In genomic region chr3:191383104-191383503, GRCh38 we compare ENCODE assay signal across 18 cellular contexts. TPM values are rescaled to one million over a fixed set of nuclear protein-coding genes. Genes with fewer than 3 reads are reported as not detected.
A peak's percentile ranks its signal among the peaks of the same experiment; 100 is the strongest.
DNase-seq lines count a peak whose midpoint lies in the region; ATAC-seq and TF ChIP-seq lines count a peak whose summit lies in the region.
"Had no signal": no experiment of that assay in that cellular context is flagged by ENCODE, and none has a peak within 500 bp of the region (broad histone marks: within the 10 kb centered on the region; RNA-seq: fewer than 3 reads in every experiment).

No MANE protein-coding gene starts in this region.

- H3K36me3 ChIP-seq in OCI-LY7 (ENCODE audit: insufficient read depth, low read length), result peaks cover 55% of the 10 kb centered on the region
- H3K36me3 ChIP-seq: neutrophil had no signal

- DNase-seq in GM03348 (ENCODE audit: low spot score), result peak; percentile 43
- no peak for DNase-seq in OCI-LY7 (ENCODE audit: low spot score)
- DNase-seq in fibroblast of peridontal ligament (ENCODE audit: extremely low read depth), result peak; percentile 68
- peak; percentile 31 for DNase-seq in non-pigmented ciliary epithelial cell (ENCODE audit: low read depth)
- no peak for DNase-seq in superior temporal gyrus (ENCODE audit: extremely low spot score)
- DNase-seq: activated naive CD4-positive, alpha-beta T cell; body of pancreas; CD4-positive, CD25-positive, alpha-beta regulatory T cell; DND-41; NCI-H1436; NCI-H446; stimulated activated naive CD8-positive, alpha-beta T cell treated with anti-CD3 and anti-CD28 coated beads, Interleukin-15, Interleukin-2, amounts not matched to agents 100 U/mL and 50 U/mL, for 24 hours had no signal

- no peaks in the 10 kb centered on the region for H3K9me2 ChIP-seq in OCI-LY7 (ENCODE audit: insufficient read depth, low read length)

- intact Hi-C loops in OCI-LY7 (cut with micrococcal nuclease; ENCODE audit: unreplicated experiment), result no loop called here

- no peak overlapping the region for H2AFZ ChIP-seq in OCI-LY7 (ENCODE audit: low read length)

- POLR2A ChIA-PET in OCI-LY7 (lab: Charles Lee), result interaction anchor here (0.7 to 1.9 kb wide), 9 partner anchors 9 to 253 kb away, joined by 3 to 5 read pairs (median 4); no protein-coding TSS in a partner anchor

- TF ChIP-seq CTCF in OCI-LY7 (conservative IDR thresholded peaks at IDR 0.05; ENCODE audit: low read length), result no peak

- CTCF ChIA-PET in OCI-LY7 (lab: Charles Lee; ENCODE audit: unreplicated experiment), result no interaction called here

- no peak overlapping the region for H3K4me3 ChIP-seq in OCI-LY7 (ENCODE audit: low read depth, low read length, poor library complexity, severe bottlenecking)
- H3K4me3 ChIP-seq: body of pancreas, skin epidermis had no signal

- H3K79me2 ChIP-seq in OCI-LY7 (ENCODE audit: insufficient read depth, low read depth, low read length), result no peaks in the 10 kb centered on the region

- no TSS peak for BruUV-seq in OCI-LY7 (replicated peaks; lab: Mats Ljungman, UMichigan)

- H3K27ac ChIP-seq in OCI-LY7 (ENCODE audit: low read depth, low read length, poor library complexity, severe bottlenecking), result no peak overlapping the region
- H3K27ac ChIP-seq: body of pancreas, KMS-11, neutrophil had no signal

- H3K4me2 ChIP-seq in OCI-LY7 (ENCODE audit: low read length), result peak overlapping the region; percentile 19; the same call in 1 of the 2 replicates
- H3K4me2 ChIP-seq: KMS-11 had no signal

- no peaks in the 10 kb centered on the region for H4K20me1 ChIP-seq in OCI-LY7 (ENCODE audit: insufficient read depth, low read length)

- ATAC-seq in GM19467 (IDR thresholded peaks at IDR 0.05; ENCODE audit: unreplicated experiment) (no peak), GM19023 (IDR thresholded peaks at IDR 0.05; ENCODE audit: unreplicated experiment) (no peak), HG02938 (IDR thresholded peaks at IDR 0.05; ENCODE audit: unreplicated experiment) (no peak)
- ATAC-seq: body of pancreas; stimulated activated naive CD8-positive, alpha-beta T cell treated with anti-CD3 and anti-CD28 coated beads, Interleukin-15, Interleukin-2, amounts not matched to agents 100 U/mL and 50 U/mL, for 24 hours had no signal

- H3K4me1 ChIP-seq in OCI-LY7 (ENCODE audit: insufficient read depth, low read length, poor library complexity, severe bottlenecking), result peaks cover 24% of the 10 kb centered on the region
- H3K4me1 ChIP-seq: body of pancreas had no signal

- no peaks in the 10 kb centered on the region for H3K9me3 ChIP-seq in OCI-LY7 (ENCODE audit: low read length)
- H3K9me3 ChIP-seq: body of pancreas, neutrophil had no signal

RNA-seq across cellular contexts. Expression of gene UTS2B, which starts 52.8 kb away (rescaled TPM):
- 0.44 and 0.92 TPM in 2 replicates for total RNA-seq in OCI-LY7 (2014; rRNA removed; shearing (Covaris generic))
- 0.65 and 1.1 TPM in 2 replicates for total RNA-seq in OCI-LY7 (2022)
- total RNA-seq: body of pancreas; CD4-positive, CD25-positive, alpha-beta regulatory T cell had no signal

RNA-seq across cellular contexts. Expression of gene CCDC50, which starts 53.9 kb away (rescaled TPM):
- total RNA-seq in OCI-LY7 (2014; rRNA removed; shearing (Covaris generic)), result 31.4 and 32.2 TPM in 2 replicates
- total RNA-seq in OCI-LY7 (2022), result 43.9 and 54.3 TPM in 2 replicates

Comparison
In these comparisons a context has a peak if more than half of its experiments do, and no peak if none do; other contexts are left out.
1. DNase-seq: peak in GM03348 (single experiment), fibroblast of peridontal ligament (single experiment) and non-pigmented ciliary epithelial cell (single experiment); none in OCI-LY7 (single experiment) and superior temporal gyrus (single experiment).